In genomic region chr12:57726151-57726883, GRCh38 we compare ENCODE assay signal across 8 cellular contexts. TPM values are rescaled to one million over a fixed set of nuclear protein-coding genes. Genes with fewer than 3 reads are reported as not detected.
DNase-seq lines count a peak whose midpoint lies in the region; ATAC-seq and TF ChIP-seq lines count a peak whose summit lies in the region.

No MANE protein-coding gene starts in this region.

- peak; percentile 83 for DNase-seq in ELF-1 (ENCODE audit: low read depth, low spot score)
- peak; percentile 96 for DNase-seq in LoVo (ENCODE audit: low spot score)
- DNase-seq in SJSA1 (ENCODE audit: low read depth in 1 of 2, low spot score in 2 of 2) = peak; percentile 100
- peak; percentile 57 to 67 (median 64) for DNase-seq in right lobe of liver
- peak in 39 of 49 donors; percentile 6 to 79 (median 42) for DNase-seq in substantia nigra (lab: John Stamatoyannopoulos, UW)

- intact Hi-C loops in right lobe of liver (cut with DNase I) = no loop called here

- H3K27me3 ChIP-seq in SJSA1 (replicated peaks) (peaks cover 36% of the 10 kb centered on the region), ectodermal cell (ENCODE audit: control insufficient read depth, insufficient read depth, low read length, poor library complexity, severe bottlenecking) (peaks cover 81% of the 10 kb centered on the region), right lobe of liver (peaks cover 0 to 5% of the 10 kb centered on the region in 2 donors)

- ATAC-seq in right lobe of liver (peak; percentile 65 to 79 (median 66)), HG03045 (IDR thresholded peaks at IDR 0.05; ENCODE audit: unreplicated experiment) (no peak), GM21528 (IDR thresholded peaks at IDR 0.05; ENCODE audit: low FRiP score, unreplicated experiment) (no peak)

- WGBS in ectodermal cell, 2 experiments = 2 to 3% methylated on average over 79 of the region's 79 CpGs
- WGBS in right lobe of liver (ENCODE audit: insufficient coverage, low coverage, low lambda C conversion rate, missing lambda C conversion rate) = 61% methylated on average over 3 of the region's 79 CpGs

- peaks cover 28% of the 10 kb centered on the region for H3K36me3 ChIP-seq in SJSA1
- no peaks in the 10 kb centered on the region for H3K36me3 ChIP-seq in ectodermal cell (ENCODE audit: control insufficient read depth, insufficient read depth, low read length)
- peaks cover 0 to 2% (median 0%) of the 10 kb centered on the region in 4 donors for H3K36me3 ChIP-seq in right lobe of liver

- H3K27ac ChIP-seq in SJSA1 (peak overlapping the region; percentile 58), ectodermal cell (ENCODE audit: insufficient read depth, low read depth, low read length, poor library complexity, severe bottlenecking) (no peak overlapping the region), right lobe of liver (no peak overlapping the region), substantia nigra (ENCODE audit: low read depth, low read length, poor library complexity, severe bottlenecking) (peak overlapping the region; percentile 45)

- H3K9me3 ChIP-seq in SJSA1 (replicated peaks) (peaks cover 14% of the 10 kb centered on the region), ectodermal cell (ENCODE audit: control insufficient read depth, low read length) (no peaks in the 10 kb centered on the region), right lobe of liver (no peaks in the 10 kb centered on the region)

- H3K4me1 ChIP-seq in SJSA1 (replicated peaks) (peaks cover 20% of the 10 kb centered on the region), ectodermal cell (ENCODE audit: control insufficient read depth, insufficient read depth, low read length) (no peaks in the 10 kb centered on the region), right lobe of liver (peaks cover 0 to 10% (median 0%) of the 10 kb centered on the region in 4 donors)

- peak overlapping the region; percentile 77 for H3K4me3 ChIP-seq in SJSA1
- peak overlapping the region; percentile 56 for H3K4me3 ChIP-seq in ectodermal cell (ENCODE audit: insufficient read depth, low read depth, low read length)
- H3K4me3 ChIP-seq in right lobe of liver = peak overlapping the region; percentile 36 to 48 (median 43)

- no peak for TF ChIP-seq POLR2A in right lobe of liver (IDR thresholded peaks at IDR 0.05)

- peak; percentile 48 to 56 (median 54) for TF ChIP-seq CTCF in right lobe of liver (IDR thresholded peaks at IDR 0.05)

RNA-seq across cellular contexts. Expression of gene AGAP2, which starts 12.2 kb away (rescaled TPM):
- 0.78 and 0.89 TPM in 2 replicates for total RNA-seq in SJSA1 (2014; rRNA removed; shearing (Covaris generic))
- 2.3 TPM for polyA plus RNA-seq in ectodermal cell (2013, experiment 1 of 4)
- 2.6 TPM for polyA plus RNA-seq in ectodermal cell (2013, experiment 2 of 4)
- polyA plus RNA-seq in ectodermal cell (2013, experiment 3 of 4) = 3.1 TPM
- 2.5 TPM for polyA plus RNA-seq in ectodermal cell (2013, experiment 4 of 4)
- under 1 TPM; 0.26 to 0.87 (median 0.57) TPM for total RNA-seq in right lobe of liver

RNA-seq across cellular contexts. Expression of gene TSPAN31, which starts 18.5 kb away (rescaled TPM):
- 429 and 571 TPM in 2 replicates for total RNA-seq in SJSA1 (2014; rRNA removed; shearing (Covaris generic))
- polyA plus RNA-seq in ectodermal cell (2013, experiment 1 of 4) = 26.4 TPM
- polyA plus RNA-seq in ectodermal cell (2013, experiment 2 of 4) = 30.1 TPM
- 33.6 TPM for polyA plus RNA-seq in ectodermal cell (2013, experiment 3 of 4)
- 34.1 TPM for polyA plus RNA-seq in ectodermal cell (2013, experiment 4 of 4)
- total RNA-seq in right lobe of liver = 10 to 100 TPM; 15.1 to 34.4 (median 20.6) TPM

RNA-seq across cellular contexts. Expression of gene CDK4, which starts 25.8 kb away (rescaled TPM):
- 3,953 and 4,723 TPM in 2 replicates for total RNA-seq in SJSA1 (2014; rRNA removed; shearing (Covaris generic))
- polyA plus RNA-seq in ectodermal cell (2013, experiment 1 of 4) = 202 TPM
- 214 TPM for polyA plus RNA-seq in ectodermal cell (2013, experiment 2 of 4)
- polyA plus RNA-seq in ectodermal cell (2013, experiment 3 of 4) = 156 TPM
- polyA plus RNA-seq in ectodermal cell (2013, experiment 4 of 4) = 145 TPM
- total RNA-seq in right lobe of liver = 10 to 100 TPM; 23.3 to 47.3 (median 31.8) TPM

RNA-seq across cellular contexts. Expression of gene MARCHF9, which starts 28.6 kb away (rescaled TPM):
- total RNA-seq in SJSA1 (2014; rRNA removed; shearing (Covaris generic)) = 88.7 and 107 TPM in 2 replicates
- 13.2 TPM for polyA plus RNA-seq in ectodermal cell (2013, experiment 1 of 4)
- polyA plus RNA-seq in ectodermal cell (2013, experiment 2 of 4) = 14.9 TPM
- 10.8 TPM for polyA plus RNA-seq in ectodermal cell (2013, experiment 3 of 4)
- polyA plus RNA-seq in ectodermal cell (2013, experiment 4 of 4) = 12.8 TPM
- total RNA-seq in right lobe of liver = 1 to 10 TPM; 2.1 to 3.9 (median 3.3) TPM

RNA-seq across cellular contexts. Expression of gene OS9, which starts 32.4 kb away (rescaled TPM):
- total RNA-seq in SJSA1 (2014; rRNA removed; shearing (Covaris generic)) = 4,436 and 6,328 TPM in 2 replicates
- polyA plus RNA-seq in ectodermal cell (2013, experiment 1 of 4) = 142 TPM
- 132 TPM for polyA plus RNA-seq in ectodermal cell (2013, experiment 2 of 4)
- 96.0 TPM for polyA plus RNA-seq in ectodermal cell (2013, experiment 3 of 4)
- polyA plus RNA-seq in ectodermal cell (2013, experiment 4 of 4) = 115 TPM
- total RNA-seq in right lobe of liver = 100 to 1,000 TPM; 179 to 245 (median 210) TPM

Comparison
In these comparisons a context has a peak if more than half of its experiments do, and no peak if none do; other contexts are left out.
1. DNase-seq: peak in every context shown above with its lines; median percentile 100 in SJSA1; 96 in LoVo; 83 in ELF-1; 64 in right lobe of liver; 42 in substantia nigra.
2. H3K27ac ChIP-seq: peak in SJSA1 (single experiment) and substantia nigra (single experiment); none in ectodermal cell (single experiment) and right lobe of liver (0 of 3).
3. ATAC-seq: peak in right lobe of liver (4 of 4); none in HG03045 (single experiment) and GM21528 (single experiment).
4. RNA of gene TSPAN31, which starts 18.5 kb away (total RNA-seq): 429 to 571 TPM in SJSA1; 15.1 to 34.4 TPM in right lobe of liver; every median in the first group is over 10 times any median in the second.
5. RNA of gene CDK4, which starts 25.8 kb away (total RNA-seq): 3,953 to 4,723 TPM in SJSA1; 23.3 to 47.3 TPM in right lobe of liver; every median in the first group is over 10 times any median in the second.
6. Peak in every context shown above with its lines, with median percentiles within 50 percentile points of each other: H3K4me3 ChIP-seq.